7 cellular contexts compared by ENCODE assay signal in genomic region chr7:6992183-6992582, GRCh38.
A peak's percentile ranks its signal among the peaks of the same experiment; 100 is the strongest.
DNase-seq lines count a peak whose midpoint lies in the region; ATAC-seq and TF ChIP-seq lines count a peak whose summit lies in the region.
"Not testable (repeated sequence)": the region's sequence is repeated elsewhere in the genome, so short reads cannot be mapped to it uniquely, and the experiment has no call there.

No MANE protein-coding gene starts in this region.

- POLR2A ChIA-PET in naive thymus-derived CD4-positive, alpha-beta T cell (lab: Charles Lee), result not testable (repeated sequence)

- not testable (repeated sequence) for H2BK12ac ChIP-seq in H9 (ENCODE audit: insufficient read length, low read depth, low read length)

- not testable (repeated sequence) for DNase-seq in CD4-positive, CD25-positive, alpha-beta regulatory T cell; H9; T-helper 17 cell; left ventricle myocardium inferior; naive thymus-derived CD4-positive, alpha-beta T cell
- peak; percentile 17 for DNase-seq in renal cortical epithelial cell (ENCODE audit: low read depth)

- H2AFZ ChIP-seq in H9 (ENCODE audit: low read length), result not testable (repeated sequence)

- not testable (repeated sequence) for H3K23ac ChIP-seq in H9 (ENCODE audit: insufficient read length, low read depth, low read length)

- not testable (repeated sequence) for H3K36me3 Mint-ChIP-seq in CD4-positive, CD25-positive, alpha-beta regulatory T cell; H9 (ENCODE audit: insufficient read depth in 1 of 3, low read depth in 3 of 3); T-helper 17 cell (ENCODE audit: low read depth); naive thymus-derived CD4-positive, alpha-beta T cell

- not testable (repeated sequence) for H3K9me3 Mint-ChIP-seq in CD4-positive, CD25-positive, alpha-beta regulatory T cell; H9; naive thymus-derived CD4-positive, alpha-beta T cell

- H2BK15ac ChIP-seq in H9 (ENCODE audit: low read depth, low read length), result not testable (repeated sequence)

- not testable (repeated sequence) for H2BK5ac ChIP-seq in H9 (ENCODE audit: insufficient read length, low read length)

- not testable (repeated sequence) for H3K56ac ChIP-seq in H9 (ENCODE audit: insufficient read length, low read depth, low read length)

- H3K79me2 ChIP-seq in H9 (ENCODE audit: insufficient read depth, low read length), result not testable (repeated sequence)

- not testable (repeated sequence) for H3K79me1 ChIP-seq in H9 (ENCODE audit: insufficient read depth, low read depth, low read length, poor library complexity, severe bottlenecking)

- not testable (repeated sequence) for ATAC-seq in CD4-positive, CD25-positive, alpha-beta regulatory T cell (ENCODE audit: low read depth in 2 of 2); T-helper 17 cell; naive thymus-derived CD4-positive, alpha-beta T cell

- H3K9ac ChIP-seq in H9 (ENCODE audit: extremely low read depth, insufficient read length, low read length), result not testable (repeated sequence)
- H3K9ac ChIP-seq in duodenal mucosa (ENCODE audit: low read depth in 1 of 2, low read length in 2 of 2), result peak overlapping the region in 1 of 2 donors; percentile 65

- peak overlapping the region in 1 of 4 donors; percentile 61 for H3K4me3 Mint-ChIP-seq in CD4-positive, CD25-positive, alpha-beta regulatory T cell
- not testable (repeated sequence) for H3K4me3 Mint-ChIP-seq in H9; T-helper 17 cell; naive thymus-derived CD4-positive, alpha-beta T cell

- intact Hi-C loops in left ventricle myocardium inferior (cut with micrococcal nuclease); naive thymus-derived CD4-positive, alpha-beta T cell (cut with micrococcal nuclease): not testable (repeated sequence)

- not testable (repeated sequence) for TF ChIP-seq CTCF in H9 (conservative IDR thresholded peaks at IDR 0.05); left ventricle myocardium inferior (IDR thresholded peaks at IDR 0.05; ENCODE audit: borderline replicate concordance)

- not testable (repeated sequence) for H4K5ac ChIP-seq in H9 (ENCODE audit: insufficient read length, low read depth, low read length)

- H3K4me2 ChIP-seq in H9 (ENCODE audit: insufficient read depth, insufficient read length, low read length), result not testable (repeated sequence)

- not testable (repeated sequence) for H2BK120ac ChIP-seq in H9 (ENCODE audit: low read depth, low read length, poor library complexity, severe bottlenecking)

- not testable (repeated sequence) for H3K27me3 ChIP-seq in CD4-positive, CD25-positive, alpha-beta regulatory T cell (ENCODE audit: control insufficient read depth, insufficient read depth, low read length); H9 (ENCODE audit: insufficient read depth, low read length); duodenal mucosa (ENCODE audit: control insufficient read depth in 1 of 2, insufficient read depth in 2 of 2, low read length in 2 of 2); left ventricle myocardium inferior (ENCODE audit: low read depth); naive thymus-derived CD4-positive, alpha-beta T cell (ENCODE audit: control insufficient read depth in 2 of 2, insufficient read depth in 2 of 2, low read length in 2 of 2)

- H3K27ac Mint-ChIP-seq in CD4-positive, CD25-positive, alpha-beta regulatory T cell, result peak overlapping the region in 1 of 3 donors; percentile 94
- H3K27ac Mint-ChIP-seq in H9 (peak overlapping the region in 2 of 3 experiments; percentile 57 to 90; a peak in 4 of 7 replicates), T-helper 17 cell (peak overlapping the region; percentile 98)
- H3K27ac Mint-ChIP-seq in naive thymus-derived CD4-positive, alpha-beta T cell, result peak overlapping the region in 6 of 9 donors; percentile 2 to 92 (median 62)

- H2BK20ac ChIP-seq in H9 (ENCODE audit: low read depth, low read length, poor library complexity, severe bottlenecking), result not testable (repeated sequence)

- not testable (repeated sequence) for H3K14ac ChIP-seq in H9 (ENCODE audit: insufficient read depth, low read length)

- H3K27ac ChIP-seq in CD4-positive, CD25-positive, alpha-beta regulatory T cell (ENCODE audit: insufficient read depth, low read length, poor library complexity, severe bottlenecking), result peak overlapping the region; percentile 79
- H3K27ac ChIP-seq in H9 (ENCODE audit: insufficient read length, low read depth, low read length); duodenal mucosa (ENCODE audit: low read depth, low read length); left ventricle myocardium inferior (replicated peaks); naive thymus-derived CD4-positive, alpha-beta T cell (ENCODE audit: low read depth, low read length): not testable (repeated sequence)

- H3K4me3 ChIP-seq in CD4-positive, CD25-positive, alpha-beta regulatory T cell (ENCODE audit: low read depth, low read length); naive thymus-derived CD4-positive, alpha-beta T cell (ENCODE audit: low read length): not testable (repeated sequence)
- H3K4me3 ChIP-seq in duodenal mucosa (ENCODE audit: low read depth in 1 of 2, low read length in 2 of 2) (peak overlapping the region; percentile 62 to 71), left ventricle myocardium inferior (peak overlapping the region; percentile 46)

- not testable (repeated sequence) for H3K4ac ChIP-seq in H9 (ENCODE audit: low read depth, low read length)

- H4K8ac ChIP-seq in H9 (replicated peaks; ENCODE audit: insufficient read length, low read depth, low read length), result not testable (repeated sequence)

- H3T11ph ChIP-seq in H9 (ENCODE audit: low read length), result not testable (repeated sequence)

- H3K27me3 Mint-ChIP-seq in CD4-positive, CD25-positive, alpha-beta regulatory T cell; H9 (ENCODE audit: low read depth); T-helper 17 cell; naive thymus-derived CD4-positive, alpha-beta T cell: not testable (repeated sequence)

- H2AK5ac ChIP-seq in H9 (ENCODE audit: insufficient read length, low read length), result not testable (repeated sequence)

- not testable (repeated sequence) for H4K91ac ChIP-seq in H9 (ENCODE audit: insufficient read length, low read depth, low read length)

- H3K4me1 ChIP-seq in CD4-positive, CD25-positive, alpha-beta regulatory T cell (ENCODE audit: control insufficient read depth, insufficient read depth, low read length, poor library complexity, severe bottlenecking); H9 (ENCODE audit: insufficient read depth, low read length); duodenal mucosa (ENCODE audit: control insufficient read depth in 1 of 2, insufficient read depth in 2 of 2, low read length in 2 of 2); left ventricle myocardium inferior; naive thymus-derived CD4-positive, alpha-beta T cell (ENCODE audit: control insufficient read depth in 2 of 2, insufficient read depth in 2 of 2, low read length in 2 of 2): not testable (repeated sequence)

- CTCF ChIA-PET in naive thymus-derived CD4-positive, alpha-beta T cell (lab: Charles Lee), result interaction anchor here (2.2 kb wide), 1 partner anchor 50 kb away, joined by 5 read pairs; no protein-coding TSS in a partner anchor

- H3K4me1 Mint-ChIP-seq in CD4-positive, CD25-positive, alpha-beta regulatory T cell, result peaks cover 5 to 30% (median 13%) of the 10 kb centered on the region in 4 donors
- H3K4me1 Mint-ChIP-seq in H9 (peaks cover 33 to 42% of the 10 kb centered on the region in 2 experiments), T-helper 17 cell (peaks cover 15% of the 10 kb centered on the region)
- peaks cover 4 to 15% (median 12%) of the 10 kb centered on the region in 7 donors for H3K4me1 Mint-ChIP-seq in naive thymus-derived CD4-positive, alpha-beta T cell

- not testable (repeated sequence) for H3K9me3 ChIP-seq in CD4-positive, CD25-positive, alpha-beta regulatory T cell (ENCODE audit: control insufficient read depth in 2 of 2, low read length in 2 of 2); H9 (ENCODE audit: control insufficient read depth, low read depth, low read length); T-helper 17 cell (ENCODE audit: control insufficient read depth, low read length, poor library complexity, severe bottlenecking); duodenal mucosa (ENCODE audit: control insufficient read depth in 1 of 2, low read length in 2 of 2); left ventricle myocardium inferior (replicated peaks); naive thymus-derived CD4-positive, alpha-beta T cell (ENCODE audit: control insufficient read depth in 2 of 3, low read length in 3 of 3)

- not testable (repeated sequence) for H4K20me1 ChIP-seq in H9 (ENCODE audit: control insufficient read depth, insufficient read depth, insufficient read length)

- not testable (repeated sequence) for H3K36me3 ChIP-seq in CD4-positive, CD25-positive, alpha-beta regulatory T cell (ENCODE audit: control insufficient read depth, insufficient read depth, low read length); duodenal mucosa (ENCODE audit: control insufficient read depth in 1 of 2, insufficient read depth in 2 of 2, low read length in 2 of 2); left ventricle myocardium inferior; naive thymus-derived CD4-positive, alpha-beta T cell (ENCODE audit: control insufficient read depth in 2 of 3, insufficient read depth in 3 of 3, low read length in 3 of 3)

- not testable (repeated sequence) for H3K23me2 ChIP-seq in H9 (ENCODE audit: insufficient read length, low read depth, low read length, poor library complexity, severe bottlenecking)

- not testable (repeated sequence) for H3K18ac ChIP-seq in H9 (ENCODE audit: insufficient read length, low read depth, low read length)

- no CpG with 5 or more reads among the region's 11 CpGs for WGBS in H9 (ENCODE audit: extremely low coverage, insufficient read length, low lambda C conversion rate)
